ENCODE assay signal across 14 cellular contexts in genomic region chr12:67367843-67368242, GRCh38.
"Had no signal": no experiment of that assay in that cellular context is flagged by ENCODE, and none has a peak within 500 bp of the region (broad histone marks: within the 10 kb centered on the region; RNA-seq: fewer than 3 reads in every experiment).

No MANE protein-coding gene starts in this region.

- ATAC-seq: mucosa of descending colon; naive thymus-derived CD8-positive, alpha-beta T cell had no signal

- H3K27ac ChIP-seq: epithelial cell of prostate, left ventricle myocardium inferior, neutrophil, stomach, testis had no signal

- H3K36me3 ChIP-seq: left ventricle myocardium inferior, neutrophil, stomach had no signal

- H3K9me3 ChIP-seq: left ventricle myocardium inferior, mucosa of descending colon, neutrophil, stomach, testis had no signal

- H3K4me3 ChIP-seq: left ventricle myocardium inferior, mucosa of descending colon, stomach, testis had no signal

- H3K4me3 Mint-ChIP-seq: naive thymus-derived CD8-positive, alpha-beta T cell had no signal

- DNase-seq: activated CD4-positive, CD25-positive, alpha-beta regulatory T cell treated with anti-CD3 and anti-CD28 coated beads, Interleukin-2, amount 50 U/mL, for 72 hours; activated naive CD4-positive, alpha-beta T cell treated with Interleukin-2 at 50 U/mL for 16 hours; activated T-cell treated with anti-CD3 and anti-CD28 coated beads for 4 hours; anterior cingulate cortex; islet precursor cell; left ventricle myocardium inferior; mucosa of descending colon; naive thymus-derived CD8-positive, alpha-beta T cell; retina; stomach; T-helper 1 cell; testis had no signal

- H3K4me1 ChIP-seq: stomach had no signal

- H3K27me3 ChIP-seq: neutrophil, stomach, testis had no signal

- H3K27ac Mint-ChIP-seq: naive thymus-derived CD8-positive, alpha-beta T cell had no signal
